20 cellular contexts compared by ENCODE assay signal in genomic region chr12:59929091-59929490, GRCh38.
DNase-seq lines count a peak whose midpoint lies in the region; ATAC-seq, FAIRE-seq and TF ChIP-seq lines count a peak whose summit lies in the region.
"Had no signal": no experiment of that assay in that cellular context is flagged by ENCODE, and none has a peak within 500 bp of the region (broad histone marks: within the 10 kb centered on the region; RNA-seq: fewer than 3 reads in every experiment).

No MANE protein-coding gene starts in this region.

- 43% methylated on average over 2 of the region's 2 CpGs for WGBS in A549 (ENCODE audit: missing lambda C conversion rate)

- H3K27ac ChIP-seq in A549 (peak overlapping the region in 1 of 2 experiments; percentile 3; a peak in 2 of 6 replicates), astrocyte (ENCODE audit: low read depth, low read length) (no peak overlapping the region)
- H3K27ac ChIP-seq: lower lobe of right lung, transverse colon had no signal

- peaks cover 17% of the 10 kb centered on the region; the same call in 1 of the 2 replicates for H3K36me3 Mint-ChIP-seq in HFFc6 (ENCODE audit: low read depth)
- no peaks in the 10 kb centered on the region for H3K36me3 Mint-ChIP-seq in astrocyte (ENCODE audit: low read depth, unreplicated experiment)
- H3K36me3 Mint-ChIP-seq in Caco-2 (ENCODE audit: insufficient read depth, unreplicated experiment), result no peaks in the 10 kb centered on the region
- H3K36me3 Mint-ChIP-seq: activated naive CD8-positive, alpha-beta T cell treated with anti-CD3 and anti-CD28 coated beads, Interleukin-2, amount 10 ng/mL, durations not matched to agents 7 days and 5 days had no signal

- H3K4me3 ChIP-seq in A549 (no peak overlapping the region), astrocyte (ENCODE audit: insufficient read depth, low read depth, low read length) (no peak overlapping the region), Caco-2 (ENCODE audit: low read depth, low read length) (no peak overlapping the region)
- H3K4me3 ChIP-seq: lower lobe of right lung, transverse colon had no signal

- H3K9me3 ChIP-seq in A549, result no peaks in the 10 kb centered on the region; the same call in 2 of the 3 replicates
- H3K9me3 ChIP-seq in astrocyte (ENCODE audit: insufficient read depth, low read depth, low read length), result no peaks in the 10 kb centered on the region
- no peaks in the 10 kb centered on the region for H3K9me3 ChIP-seq in Caco-2
- H3K9me3 ChIP-seq: lower lobe of right lung had no signal

- peaks cover 21% of the 10 kb centered on the region for H3K9me3 Mint-ChIP-seq in HFFc6
- peaks cover 6% of the 10 kb centered on the region for H3K9me3 Mint-ChIP-seq in astrocyte (ENCODE audit: unreplicated experiment)
- H3K9me3 Mint-ChIP-seq in Caco-2 (ENCODE audit: unreplicated experiment), result peaks cover 31% of the 10 kb centered on the region

- no peak for TF ChIP-seq POLR2A in A549 (IDR thresholded peaks at IDR 0.05; ENCODE audit: low read length)

- no peak for TF ChIP-seq EP300 in A549 (IDR thresholded peaks at IDR 0.05)

- H3K27ac Mint-ChIP-seq in HFFc6, result peak overlapping the region; percentile 76
- H3K27ac Mint-ChIP-seq in astrocyte (ENCODE audit: unreplicated experiment), result no peak overlapping the region
- H3K27ac Mint-ChIP-seq in Caco-2 (ENCODE audit: unreplicated experiment), result no peak overlapping the region
- H3K27ac Mint-ChIP-seq: activated naive CD8-positive, alpha-beta T cell treated with anti-CD3 and anti-CD28 coated beads, Interleukin-2, amount 10 ng/mL, durations not matched to agents 7 days and 5 days; natural killer cell treated with Interleukin-12 subunit alpha and Interleukin-12 subunit beta and Interleukin-15 and Interleukin-18, amount 100 ng/mL, for 72 hours had no signal

- TF ChIP-seq CTCF in A549 (IDR thresholded peaks at IDR 0.05), result no peak
- TF ChIP-seq CTCF in HFFc6 (IDR thresholded peaks at IDR 0.05), result no peak
- TF ChIP-seq CTCF in astrocyte (IDR thresholded peaks at IDR 0.05; ENCODE audit: insufficient read depth, low read depth, low read length), result no peak
- no peak for TF ChIP-seq CTCF in Caco-2 (IDR thresholded peaks at IDR 0.05; ENCODE audit: insufficient read depth in 1 of 2, low read depth in 1 of 2, low read length in 1 of 2, severe bottlenecking in 1 of 2, unreplicated experiment in 1 of 2)

- ATAC-seq in A549, result peak; percentile 77 to 82; a peak in 5 of 6 replicates
- ATAC-seq in GM21737 (IDR thresholded peaks at IDR 0.05; ENCODE audit: unreplicated experiment), result no peak
- ATAC-seq in Right ventricle myocardium inferior, result no peak
- ATAC-seq: natural killer cell treated with Interleukin-12 subunit alpha and Interleukin-12 subunit beta and Interleukin-15 and Interleukin-18, amount 100 ng/mL, for 72 hours; right cardiac atrium had no signal

- no peaks in the 10 kb centered on the region for H3K79me2 ChIP-seq in astrocyte (ENCODE audit: insufficient read depth, low read length)

- H3K36me3 ChIP-seq in astrocyte (ENCODE audit: insufficient read depth, low read length) (no peaks in the 10 kb centered on the region), Caco-2 (ENCODE audit: control insufficient read depth, insufficient read depth, low read length) (no peaks in the 10 kb centered on the region)
- H3K36me3 ChIP-seq: lower lobe of right lung, transverse colon had no signal

- no peak for TF ChIP-seq RAD21 in A549 (conservative IDR thresholded peaks at IDR 0.05 in 1 of 2, IDR thresholded peaks at IDR 0.05 in 1 of 2)

- CTCF ChIA-PET in A549 (lab: Yijun Ruan, JAX) (interaction anchor here (0.6 kb wide), 1 partner anchor 313 kb away, joined by 3 read pairs; no protein-coding TSS in a partner anchor), Caco-2 (lab: Charles Lee) (no interaction called here)

- no peak overlapping the region for H3K9ac ChIP-seq in astrocyte (ENCODE audit: low read length)

- peaks cover 37% of the 10 kb centered on the region for H3K4me1 Mint-ChIP-seq in HFFc6 (ENCODE audit: low read depth)
- H3K4me1 Mint-ChIP-seq in astrocyte (ENCODE audit: low read depth, unreplicated experiment), result no peaks in the 10 kb centered on the region
- H3K4me1 Mint-ChIP-seq in Caco-2 (ENCODE audit: low read depth, unreplicated experiment), result no peaks in the 10 kb centered on the region
- H3K4me1 Mint-ChIP-seq: activated naive CD8-positive, alpha-beta T cell treated with anti-CD3 and anti-CD28 coated beads, Interleukin-2, amount 10 ng/mL, durations not matched to agents 7 days and 5 days had no signal

- H2AFZ ChIP-seq in astrocyte (ENCODE audit: low read depth, low read length), result no peak overlapping the region

- H3K27me3 ChIP-seq in astrocyte (ENCODE audit: insufficient read depth, low read length), result no peaks in the 10 kb centered on the region
- no peaks in the 10 kb centered on the region for H3K27me3 ChIP-seq in Caco-2 (replicated peaks; ENCODE audit: control insufficient read depth, insufficient read depth, low read length)
- H3K27me3 ChIP-seq: transverse colon had no signal

- no peak overlapping the region for H3K4me3 Mint-ChIP-seq in HFFc6
- no peak overlapping the region for H3K4me3 Mint-ChIP-seq in astrocyte (ENCODE audit: unreplicated experiment)
- no peak overlapping the region for H3K4me3 Mint-ChIP-seq in Caco-2 (ENCODE audit: unreplicated experiment)
- H3K4me3 Mint-ChIP-seq: activated naive CD8-positive, alpha-beta T cell treated with anti-CD3 and anti-CD28 coated beads, Interleukin-2, amount 10 ng/mL, durations not matched to agents 7 days and 5 days; natural killer cell treated with Interleukin-12 subunit alpha and Interleukin-12 subunit beta and Interleukin-15 and Interleukin-18, amount 100 ng/mL, for 72 hours had no signal

- DNase-seq in A549 (ENCODE audit: low read depth in 1 of 2, low spot score in 1 of 2), result peak in 1 of 2 experiments; percentile 55
- DNase-seq in HFFc6, result peak; percentile 84
- peak; percentile 30 for DNase-seq in astrocyte (ENCODE audit: low read depth)
- peak; percentile 24 for DNase-seq in foreskin melanocyte
- DNase-seq in Caco-2, result no peak
- DNase-seq in Right ventricle myocardium inferior (ENCODE audit: missing footprints), result no peak
- no peak for DNase-seq in NCI-H1930 (lab: John Stamatoyannopoulos, UW)
- DNase-seq: activated CD4-positive, CD25-positive, alpha-beta regulatory T cell treated with anti-CD3 and anti-CD28 coated beads, Interleukin-2, amount 50 U/mL, for 72 hours; activated naive CD8-positive, alpha-beta T cell treated with anti-CD3 and anti-CD28 coated beads, Interleukin-2, amount 10 ng/mL, durations not matched to agents 7 days and 5 days; KBM-7; lower lobe of right lung; NCI-H1436 treated with DMSO at 0.1 percent for 48 hours; NCI-H446 treated with DMSO at 0.1 percent for 48 hours; right cardiac atrium; stimulated activated CD4-positive, alpha-beta T cell treated with anti-CD3 and anti-CD28 coated beads, Interleukin-4, amount 100 ng/mL, for 1 hour; transverse colon had no signal

- no peaks in the 10 kb centered on the region for H4K20me1 ChIP-seq in astrocyte (ENCODE audit: insufficient read depth, low read length)

- H3K27me3 Mint-ChIP-seq in HFFc6 (ENCODE audit: insufficient read depth) (no peaks in the 10 kb centered on the region), astrocyte (ENCODE audit: low read depth, unreplicated experiment) (no peaks in the 10 kb centered on the region), Caco-2 (ENCODE audit: insufficient read depth, unreplicated experiment) (no peaks in the 10 kb centered on the region)
- H3K27me3 Mint-ChIP-seq: activated naive CD8-positive, alpha-beta T cell treated with anti-CD3 and anti-CD28 coated beads, Interleukin-2, amount 10 ng/mL, durations not matched to agents 7 days and 5 days; natural killer cell treated with Interleukin-12 subunit alpha and Interleukin-12 subunit beta and Interleukin-15 and Interleukin-18, amount 100 ng/mL, for 72 hours had no signal

- FAIRE-seq in A549 (lab: Jason Lieb, UNC) (no peak), astrocyte (lab: Jason Lieb, UNC) (no peak)
- FAIRE-seq: A204.1, colon had no signal

- H3K4me2 ChIP-seq in A549 (peak overlapping the region; percentile 19; the same call in 1 of the 3 replicates), astrocyte (ENCODE audit: low read length) (no peak overlapping the region)

- BruUV-seq in Caco-2 (replicated peaks; lab: Mats Ljungman, UMichigan), result no TSS peak

- POLR2A ChIA-PET in A549 (lab: Yijun Ruan, JAX) (no interaction called here), Caco-2 (lab: Charles Lee) (no interaction called here)

- intact Hi-C loops in Caco-2 (cut with micrococcal nuclease; ENCODE audit: unreplicated experiment), result no loop called here
- intact Hi-C loops in Right ventricle myocardium inferior (cut with DNase I), result no loop called here

- 0 out of 3 replicates have a peak, but pooled peaks cover 11% of the 10 kb centered on the region for H3K4me1 ChIP-seq in A549
- no peaks in the 10 kb centered on the region for H3K4me1 ChIP-seq in astrocyte (ENCODE audit: insufficient read depth, low read length)
- H3K4me1 ChIP-seq in Caco-2, result no peaks in the 10 kb centered on the region
- H3K4me1 ChIP-seq: lower lobe of right lung, transverse colon had no signal

TF ChIP-seq in A549, 52 proteins besides CTCF, POLR2A, EP300 and RAD21 (continues in another document):
- TF ChIP-seq MAZ (IDR thresholded peaks at IDR 0.05; ENCODE audit: borderline replicate concordance, low read depth, low read length) (no peak), CBX2 (IDR thresholded peaks at IDR 0.05; ENCODE audit: borderline replicate concordance, low read depth) (no peak), PHF8 (IDR thresholded peaks at IDR 0.05; ENCODE audit: borderline replicate concordance, low read depth) (no peak), HOXB13 (CRISPR knock-in tag; IDR thresholded peaks at IDR 0.05; ENCODE audit: low read depth) (no peak), PBX3 (IDR thresholded peaks at IDR 0.05) (no peak), HOXA7 (CRISPR knock-in tag; IDR thresholded peaks at IDR 0.05) (no peak)

Comparison
In these comparisons a context has a peak if more than half of its experiments do, and no peak if none do; other contexts are left out.
1. ATAC-seq: peak in A549 (2 of 2); none in GM21737 (single experiment) and Right ventricle myocardium inferior (single experiment).
2. DNase-seq: peak in HFFc6 (single experiment), astrocyte (single experiment) and foreskin melanocyte (single experiment); none in Caco-2 (0 of 2), Right ventricle myocardium inferior (single experiment) and NCI-H1930 (0 of 2).